In the genomic region with DNA sequence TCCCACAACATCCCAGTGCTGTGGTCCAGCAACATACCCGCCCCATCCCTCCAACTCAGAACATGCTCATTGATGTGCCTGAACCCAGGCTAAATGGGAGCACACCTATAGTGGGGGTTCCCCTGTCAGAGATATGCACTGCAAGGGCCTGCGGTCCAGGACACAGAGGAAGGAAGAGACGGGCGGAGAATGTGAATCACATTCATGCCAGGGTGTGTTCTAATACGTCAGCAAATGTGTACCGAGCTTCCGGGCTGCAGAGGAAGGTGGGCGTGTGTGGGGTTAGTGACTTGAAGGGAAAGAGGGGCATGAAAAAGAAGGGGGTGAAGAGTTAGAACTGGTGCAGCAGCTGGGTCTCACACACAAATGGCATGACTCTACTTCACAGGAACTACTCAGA, we compare ENCODE assay signal across 13 cellular contexts.
DNase-seq lines count a peak whose midpoint lies in the region; ATAC-seq and TF ChIP-seq lines count a peak whose summit lies in the region.
"Had no signal": no experiment of that assay in that cellular context is flagged by ENCODE, and none has a peak within 500 bp of the region (broad histone marks: within the 10 kb centered on the region; RNA-seq: fewer than 3 reads in every experiment).

No MANE protein-coding gene starts in this region.

- H3K9me3 ChIP-seq in CD8-positive, alpha-beta memory T cell (ENCODE audit: low read length) = no peaks in the 10 kb centered on the region
- H3K9me3 ChIP-seq: BLaER1, neutrophil, thyroid gland had no signal

- peak overlapping the region; percentile 9 to 91 (median 45) for H3K27ac Mint-ChIP-seq in CD8-positive, alpha-beta memory T cell
- peak overlapping the region; percentile 96 for H3K27ac Mint-ChIP-seq in activated naive CD8-positive, alpha-beta T cell treated with anti-CD3 and anti-CD28 coated beads, Interleukin-2, amount 50 U/mL, for 24 hours
- no peak overlapping the region for H3K27ac Mint-ChIP-seq in chondrocyte (ENCODE audit: unreplicated experiment)

- peak in 4 of 5 donors; percentile 38 to 66 (median 48) for DNase-seq in CD8-positive, alpha-beta memory T cell
- peak; percentile 45 to 60 for DNase-seq in activated CD4-positive, alpha-beta T cell treated with anti-CD3 and anti-CD28 coated beads, Interleukin-2, amount 50 U/mL, for 4 hours
- DNase-seq in activated naive CD8-positive, alpha-beta T cell treated with anti-CD3 and anti-CD28 coated beads, Interleukin-2, amount 50 U/mL, for 24 hours = peak; percentile 74
- peak; percentile 47 for DNase-seq in stimulated activated CD4-positive, alpha-beta T cell treated with anti-CD3 and anti-CD28 coated beads, Interleukin-4, amount 100 ng/mL, for 1 hour
- DNase-seq in chondrocyte (ENCODE audit: low spot score) (no peak), NCI-H1436 treated with DMSO at 0.1 percent for 48 hours (lab: John Stamatoyannopoulos, UW) (no peak), NCI-H146 treated with DMSO at 0.1 percent for 48 hours (lab: John Stamatoyannopoulos, UW; ENCODE audit: unreplicated experiment) (no peak)
- DNase-seq: NK-92 treated with Interleukin-12 subunit alpha and Interleukin-12 subunit beta, amount 100 ng/mL, for 24 hours; thyroid gland; WERI-Rb-1 had no signal

- peaks cover 0 to 1% (median 0%) of the 10 kb centered on the region in 3 donors for H3K36me3 Mint-ChIP-seq in CD8-positive, alpha-beta memory T cell
- H3K36me3 Mint-ChIP-seq in activated naive CD8-positive, alpha-beta T cell treated with anti-CD3 and anti-CD28 coated beads, Interleukin-2, amount 50 U/mL, for 24 hours (ENCODE audit: low read depth) = peaks cover 4% of the 10 kb centered on the region
- H3K36me3 Mint-ChIP-seq in chondrocyte (ENCODE audit: low read depth) = no peaks in the 10 kb centered on the region

- CTCF ChIA-PET in CD8-positive, alpha-beta memory T cell (lab: Charles Lee) = no interaction called here

- ATAC-seq in activated naive CD8-positive, alpha-beta T cell treated with anti-CD3 and anti-CD28 coated beads, Interleukin-2, amount 50 U/mL, for 24 hours = peak; percentile 100
- no peak for ATAC-seq in HG03025 (IDR thresholded peaks at IDR 0.05; ENCODE audit: low FRiP score, unreplicated experiment)

- no peaks in the 10 kb centered on the region for H3K36me3 ChIP-seq in CD8-positive, alpha-beta memory T cell (ENCODE audit: insufficient read depth, low read length)
- H3K36me3 ChIP-seq: BLaER1, neutrophil, thyroid gland, WERI-Rb-1 had no signal

- peaks cover 0 to 3% of the 10 kb centered on the region in 2 donors for H3K27me3 Mint-ChIP-seq in CD8-positive, alpha-beta memory T cell
- no peaks in the 10 kb centered on the region for H3K27me3 Mint-ChIP-seq in activated naive CD8-positive, alpha-beta T cell treated with anti-CD3 and anti-CD28 coated beads, Interleukin-2, amount 50 U/mL, for 24 hours
- H3K27me3 Mint-ChIP-seq in chondrocyte (ENCODE audit: low read depth) = no peaks in the 10 kb centered on the region

- peaks cover 12% of the 10 kb centered on the region for H3K4me1 ChIP-seq in CD8-positive, alpha-beta memory T cell (ENCODE audit: insufficient read depth, low read length)
- H3K4me1 ChIP-seq: BLaER1, thyroid gland had no signal

- no peak for TF ChIP-seq CTCF in chondrocyte (IDR thresholded peaks at IDR 0.05)

- no peaks in the 10 kb centered on the region for H3K27me3 ChIP-seq in CD8-positive, alpha-beta memory T cell (ENCODE audit: insufficient read depth, low read length, poor library complexity, severe bottlenecking)
- H3K27me3 ChIP-seq: BLaER1, neutrophil, thyroid gland had no signal

- no peaks in the 10 kb centered on the region for H3K9me3 Mint-ChIP-seq in CD8-positive, alpha-beta memory T cell
- H3K9me3 Mint-ChIP-seq in activated naive CD8-positive, alpha-beta T cell treated with anti-CD3 and anti-CD28 coated beads, Interleukin-2, amount 50 U/mL, for 24 hours = no peaks in the 10 kb centered on the region
- H3K9me3 Mint-ChIP-seq in chondrocyte (ENCODE audit: low read depth) = no peaks in the 10 kb centered on the region

- no peak overlapping the region for H3K27ac ChIP-seq in CD8-positive, alpha-beta memory T cell (ENCODE audit: low read depth, low read length)
- H3K27ac ChIP-seq: BLaER1, neutrophil, thyroid gland, WERI-Rb-1 had no signal

- H3K4me3 ChIP-seq in CD8-positive, alpha-beta memory T cell (ENCODE audit: low read length) = no peak overlapping the region
- H3K4me3 ChIP-seq: BLaER1, thyroid gland had no signal

- POLR2A ChIA-PET in CD8-positive, alpha-beta memory T cell (lab: Charles Lee) = no interaction called here

- peaks cover 10 to 26% (median 21%) of the 10 kb centered on the region in 3 donors for H3K4me1 Mint-ChIP-seq in CD8-positive, alpha-beta memory T cell
- H3K4me1 Mint-ChIP-seq in activated naive CD8-positive, alpha-beta T cell treated with anti-CD3 and anti-CD28 coated beads, Interleukin-2, amount 50 U/mL, for 24 hours = peaks cover 33% of the 10 kb centered on the region
- peaks cover 4% of the 10 kb centered on the region for H3K4me1 Mint-ChIP-seq in chondrocyte (ENCODE audit: low read depth)

- H3K4me3 Mint-ChIP-seq in CD8-positive, alpha-beta memory T cell = peak overlapping the region in 5 of 7 donors; percentile 46 to 72 (median 57)
- H3K4me3 Mint-ChIP-seq in activated naive CD8-positive, alpha-beta T cell treated with anti-CD3 and anti-CD28 coated beads, Interleukin-2, amount 50 U/mL, for 24 hours = peak overlapping the region; percentile 58
- no peak overlapping the region for H3K4me3 Mint-ChIP-seq in chondrocyte (ENCODE audit: unreplicated experiment)

Comparison
In these comparisons a context has a peak if more than half of its experiments do, and no peak if none do; other contexts are left out.
1. DNase-seq: peak in CD8-positive, alpha-beta memory T cell (4 of 5), activated CD4-positive, alpha-beta T cell treated with anti-CD3 and anti-CD28 coated beads, Interleukin-2, amount 50 U/mL, for 4 hours (2 of 2), activated naive CD8-positive, alpha-beta T cell treated with anti-CD3 and anti-CD28 coated beads, Interleukin-2, amount 50 U/mL, for 24 hours (single experiment) and stimulated activated CD4-positive, alpha-beta T cell treated with anti-CD3 and anti-CD28 coated beads, Interleukin-4, amount 100 ng/mL, for 1 hour (single experiment); none in chondrocyte (single experiment), NCI-H1436 treated with DMSO at 0.1 percent for 48 hours (single experiment) and NCI-H146 treated with DMSO at 0.1 percent for 48 hours (single experiment).